In the genomic region with DNA sequence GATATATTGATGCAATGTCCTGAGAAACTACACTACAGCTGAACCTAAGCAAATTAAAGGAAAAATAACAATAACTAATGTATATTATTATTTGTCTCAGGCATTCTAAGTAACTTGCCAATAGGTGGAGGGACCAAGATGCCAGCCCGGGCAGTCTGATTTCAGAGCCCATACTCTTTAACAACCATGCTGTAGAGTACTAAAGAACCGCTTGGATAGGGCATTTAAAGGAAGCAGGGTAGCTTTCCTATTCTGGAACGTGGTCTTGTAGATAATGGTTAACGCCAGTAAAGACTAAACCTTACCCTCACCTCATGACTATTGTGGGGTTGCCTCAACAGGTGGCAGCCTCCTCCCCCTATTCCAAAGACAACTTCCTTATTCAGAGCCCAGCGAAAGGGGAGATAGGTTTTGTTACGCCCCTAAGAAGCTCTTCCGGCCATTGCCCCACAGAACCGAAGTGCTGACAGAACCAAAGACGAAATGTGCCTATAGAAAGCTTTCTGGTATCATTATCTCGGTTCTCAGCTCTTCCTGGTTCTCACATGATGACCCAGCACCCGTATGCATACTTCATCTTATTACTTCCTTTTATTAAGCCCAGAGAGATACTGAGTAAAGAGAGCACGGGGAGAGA, we compare ENCODE assay signal across 8 cellular contexts. TPM values are rescaled to one million over a fixed set of nuclear protein-coding genes. Genes with fewer than 3 reads are reported as not detected.
DNase-seq lines count a peak whose midpoint lies in the region; ATAC-seq, FAIRE-seq and TF ChIP-seq lines count a peak whose summit lies in the region.

No MANE protein-coding gene starts in this region.

- H3K36me3 ChIP-seq in endothelial cell of umbilical vein (ENCODE audit: control insufficient read depth in 2 of 2, extremely low read depth in 1 of 2, insufficient read depth in 2 of 2, low read length in 2 of 2) (no peaks in the 10 kb centered on the region), suprapubic skin (no peaks in the 10 kb centered on the region)

- H3K4me1 ChIP-seq in endothelial cell of umbilical vein (ENCODE audit: control insufficient read depth, extremely low read depth, insufficient read depth, low read length) = peaks cover 30% of the 10 kb centered on the region
- peaks cover 43% of the 10 kb centered on the region for H3K4me1 ChIP-seq in suprapubic skin

- H3K9me3 ChIP-seq in endothelial cell of umbilical vein (replicated peaks; ENCODE audit: control insufficient read depth, insufficient read depth, low read length) (no peaks in the 10 kb centered on the region), suprapubic skin (no peaks in the 10 kb centered on the region)

- peak overlapping the region; percentile 91 for H2AFZ ChIP-seq in endothelial cell of umbilical vein (ENCODE audit: low read depth, low read length)

- no peak for FAIRE-seq in endothelial cell of umbilical vein (lab: Jason Lieb, UNC)

- no peak for TF ChIP-seq POLR2A in endothelial cell of umbilical vein (IDR thresholded peaks at IDR 0.05; ENCODE audit: low read depth, low read length)
- TF ChIP-seq POLR2A in suprapubic skin (IDR thresholded peaks at IDR 0.05) = no peak

- TSS peak; percentile 92 for BruUV-seq in endothelial cell of umbilical vein (replicated peaks; lab: Mats Ljungman, UMichigan)

- WGBS in suprapubic skin = 2% methylated on average over 12 of the region's 12 CpGs

- intact Hi-C loops in endothelial cell of umbilical vein (cut with micrococcal nuclease) = loop anchor here (1.0 to 5.0 kb wide), 7 partner anchors 39 to 1079 kb away; no protein-coding TSS in a partner anchor

- H3K27me3 ChIP-seq in endothelial cell of umbilical vein (ENCODE audit: control insufficient read depth in 2 of 2, insufficient read depth in 2 of 2, low read length in 2 of 2) (no peaks in the 10 kb centered on the region), suprapubic skin (no peaks in the 10 kb centered on the region)

- CTCF ChIA-PET in endothelial cell of umbilical vein (lab: Charles Lee) = interaction anchor here (0.9 to 2.0 kb wide), 7 partner anchors 13 to 243 kb away, joined by 3 to 10 read pairs (median 4); no protein-coding TSS in a partner anchor

- in situ Hi-C loops in ACHN (cut with HindIII; ENCODE audit: low pct_ligation_motif_present, low pct_unique_long_range_greater_than_20kb, low sequenced_read_pairs) = no loop called here

- H3K4me3 ChIP-seq in endothelial cell of umbilical vein (replicated peaks in 1 of 3; ENCODE audit: insufficient read depth in 1 of 3, low read depth in 1 of 3, low read length in 3 of 3) (peak overlapping the region; percentile 40 to 91 (median 74)), suprapubic skin (peak overlapping the region; percentile 77)

- DNase-seq in ACHN (peak; percentile 87), NCI-H226 (peak; percentile 45), endothelial cell of umbilical vein (ENCODE audit: low read depth, low spot score) (no peak), mucosa of gallbladder (ENCODE audit: low spot score) (peak; percentile 42), suprapubic skin (ENCODE audit: low spot score in 2 of 2) (no peak)
- DNase-seq in activated CD4-positive, alpha-beta T cell treated with anti-CD3 and anti-CD28 coated beads, Interleukin-2, amount 50 U/mL, for 24 hours (ENCODE audit: low read depth in 1 of 2, low spot score in 1 of 2) = peak; percentile 16 to 33

- H3K27ac ChIP-seq in endothelial cell of umbilical vein (ENCODE audit: insufficient read depth, low read depth, low read length) = peak overlapping the region; percentile 78
- H3K27ac ChIP-seq in suprapubic skin = peak overlapping the region; percentile 94

- peak overlapping the region; percentile 86 for H3K9ac ChIP-seq in endothelial cell of umbilical vein (replicated peaks; ENCODE audit: extremely low read depth, insufficient read depth, low read length)

- peak; percentile 23 for ATAC-seq in GM18519 (IDR thresholded peaks at IDR 0.05; ENCODE audit: low FRiP score, unreplicated experiment)
- ATAC-seq in HG03039 (IDR thresholded peaks at IDR 0.05; ENCODE audit: unreplicated experiment) = peak; percentile 27

- H3K4me2 ChIP-seq in endothelial cell of umbilical vein (ENCODE audit: insufficient read depth, low read length) = peak overlapping the region; percentile 95

- no peaks in the 10 kb centered on the region for H4K20me1 ChIP-seq in endothelial cell of umbilical vein (replicated peaks; ENCODE audit: control insufficient read depth, extremely low read depth, insufficient read depth, low read length)

- TF ChIP-seq CTCF in endothelial cell of umbilical vein (IDR thresholded peaks at IDR 0.05; ENCODE audit: extremely low read depth in 1 of 2, insufficient read depth in 1 of 2, low read depth in 1 of 2, low read length in 2 of 2) (no peak), suprapubic skin (IDR thresholded peaks at IDR 0.05) (no peak)

- POLR2A ChIA-PET in endothelial cell of umbilical vein (lab: Charles Lee) = interaction anchor here (1.1 kb wide), 1 partner anchor 82 kb away, joined by 4 read pairs; no protein-coding TSS in a partner anchor

- H3K79me2 ChIP-seq in endothelial cell of umbilical vein (ENCODE audit: control insufficient read depth, insufficient read depth, low read length) = peaks cover 31% of the 10 kb centered on the region

- dilution Hi-C loops in endothelial cell of umbilical vein (cut with MboI; ENCODE audit: extremely low pct_ligation_motif_present, low sequenced_read_pairs) = no loop called here

- H3K9me1 ChIP-seq in endothelial cell of umbilical vein (replicated peaks; ENCODE audit: control insufficient read depth, extremely low read depth, insufficient read depth, low read length) = no peaks in the 10 kb centered on the region

- no peak for TF ChIP-seq EP300 in suprapubic skin (IDR thresholded peaks at IDR 0.05)

TF ChIP-seq in endothelial cell of umbilical vein, 7 proteins besides CTCF, POLR2A, EP300 and RAD21:
- TF ChIP-seq POLR2AphosphoS5 (IDR thresholded peaks at IDR 0.05; ENCODE audit: insufficient read depth, low read depth, low read length) (no peak), MYC (IDR thresholded peaks at IDR 0.05; ENCODE audit: low read depth, low read length) (no peak), EZH2 (IDR thresholded peaks at IDR 0.05; ENCODE audit: borderline replicate concordance, low read depth, low read length, severe bottlenecking) (no peak), GATA2 (IDR thresholded peaks at IDR 0.05; ENCODE audit: insufficient read depth, insufficient read length, low read depth, low read length) (no peak), FOS (IDR thresholded peaks at IDR 0.05; ENCODE audit: borderline replicate concordance, insufficient read depth, low read length) (no peak), JUN (IDR thresholded peaks at IDR 0.05; ENCODE audit: borderline replicate concordance, insufficient read depth, insufficient read length, low read depth) (no peak)
- TF ChIP-seq, protein P1, sequence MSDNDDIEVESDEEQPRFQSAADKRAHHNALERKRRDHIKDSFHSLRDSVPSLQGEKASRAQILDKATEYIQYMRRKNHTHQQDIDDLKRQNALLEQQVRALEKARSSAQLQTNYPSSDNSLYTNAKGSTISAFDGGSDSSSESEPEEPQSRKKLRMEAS (IDR thresholded peaks at IDR 0.05; ENCODE audit: insufficient read depth, insufficient read length) = no peak

RNA-seq across cellular contexts. Expression of a gene that starts 0.7 kb away (rescaled TPM):
- total RNA-seq in endothelial cell of umbilical vein (21.9 and 31.1 TPM in 2 replicates), mucosa of gallbladder (58.3 TPM), suprapubic skin (10 to 100 TPM; 13.3 to 65.0 (median 30.3) TPM)
- 10.2 and 18.3 TPM in 2 replicates for polyA plus RNA-seq in endothelial cell of umbilical vein
- polyA plus RNA-seq in endothelial cell of umbilical vein (2011; cell fraction: cytosol; rRNA removed) = 18.9 and 20.3 TPM in 2 replicates
- 18.5 and 32.8 TPM in 2 replicates for polyA plus RNA-seq in endothelial cell of umbilical vein (2011; cell fraction: nucleus; rRNA removed)
- polyA plus RNA-seq in endothelial cell of umbilical vein (2012) = 13.8 and 28.9 TPM in 2 replicates
- 6.5 and 6.9 TPM in 2 replicates for polyA minus RNA-seq in endothelial cell of umbilical vein
- 5.1 TPM for polyA minus RNA-seq in endothelial cell of umbilical vein (2011; cell fraction: cytosol; rRNA and poly(A)+ RNA removed)
- 22.3 and 33.3 TPM in 2 replicates for polyA minus RNA-seq in endothelial cell of umbilical vein (2011; cell fraction: nucleus; rRNA and poly(A)+ RNA removed)

Comparison
In these comparisons a context has a peak if more than half of its experiments do, and no peak if none do; other contexts are left out.
1. DNase-seq: peak in ACHN (single experiment), NCI-H226 (single experiment), activated CD4-positive, alpha-beta T cell treated with anti-CD3 and anti-CD28 coated beads, Interleukin-2, amount 50 U/mL, for 24 hours (2 of 2) and mucosa of gallbladder (single experiment); none in endothelial cell of umbilical vein (single experiment) and suprapubic skin (0 of 2).